In the genomic region with DNA sequence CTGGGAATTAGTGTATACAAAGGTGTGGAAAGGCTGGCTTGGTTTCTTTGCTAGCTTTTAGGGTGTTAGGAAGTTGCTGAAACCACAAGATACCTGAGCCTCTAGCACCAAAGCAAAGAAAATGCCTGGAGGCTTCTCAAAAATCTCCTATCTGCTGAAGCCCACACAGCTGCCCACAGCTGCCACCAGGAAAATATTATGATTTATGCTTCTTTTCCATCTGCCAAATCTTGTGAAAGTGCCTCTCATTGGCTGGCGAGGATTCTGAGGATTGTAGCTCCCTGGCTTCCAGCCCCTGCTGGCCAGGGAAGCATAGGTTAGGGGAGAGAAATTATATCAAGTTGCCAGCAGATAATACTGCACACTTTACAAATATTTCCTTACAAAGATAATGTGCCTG, we compare ENCODE assay signal across 1 cellular context.
TF ChIP-seq lines count a peak whose summit lies in the region.

No MANE protein-coding gene starts in this region.

TF ChIP-seq in GM23338, 12 proteins besides CTCF, POLR2A, EP300 and RAD21 (continued from another document):
- TF ChIP-seq, protein P1, sequence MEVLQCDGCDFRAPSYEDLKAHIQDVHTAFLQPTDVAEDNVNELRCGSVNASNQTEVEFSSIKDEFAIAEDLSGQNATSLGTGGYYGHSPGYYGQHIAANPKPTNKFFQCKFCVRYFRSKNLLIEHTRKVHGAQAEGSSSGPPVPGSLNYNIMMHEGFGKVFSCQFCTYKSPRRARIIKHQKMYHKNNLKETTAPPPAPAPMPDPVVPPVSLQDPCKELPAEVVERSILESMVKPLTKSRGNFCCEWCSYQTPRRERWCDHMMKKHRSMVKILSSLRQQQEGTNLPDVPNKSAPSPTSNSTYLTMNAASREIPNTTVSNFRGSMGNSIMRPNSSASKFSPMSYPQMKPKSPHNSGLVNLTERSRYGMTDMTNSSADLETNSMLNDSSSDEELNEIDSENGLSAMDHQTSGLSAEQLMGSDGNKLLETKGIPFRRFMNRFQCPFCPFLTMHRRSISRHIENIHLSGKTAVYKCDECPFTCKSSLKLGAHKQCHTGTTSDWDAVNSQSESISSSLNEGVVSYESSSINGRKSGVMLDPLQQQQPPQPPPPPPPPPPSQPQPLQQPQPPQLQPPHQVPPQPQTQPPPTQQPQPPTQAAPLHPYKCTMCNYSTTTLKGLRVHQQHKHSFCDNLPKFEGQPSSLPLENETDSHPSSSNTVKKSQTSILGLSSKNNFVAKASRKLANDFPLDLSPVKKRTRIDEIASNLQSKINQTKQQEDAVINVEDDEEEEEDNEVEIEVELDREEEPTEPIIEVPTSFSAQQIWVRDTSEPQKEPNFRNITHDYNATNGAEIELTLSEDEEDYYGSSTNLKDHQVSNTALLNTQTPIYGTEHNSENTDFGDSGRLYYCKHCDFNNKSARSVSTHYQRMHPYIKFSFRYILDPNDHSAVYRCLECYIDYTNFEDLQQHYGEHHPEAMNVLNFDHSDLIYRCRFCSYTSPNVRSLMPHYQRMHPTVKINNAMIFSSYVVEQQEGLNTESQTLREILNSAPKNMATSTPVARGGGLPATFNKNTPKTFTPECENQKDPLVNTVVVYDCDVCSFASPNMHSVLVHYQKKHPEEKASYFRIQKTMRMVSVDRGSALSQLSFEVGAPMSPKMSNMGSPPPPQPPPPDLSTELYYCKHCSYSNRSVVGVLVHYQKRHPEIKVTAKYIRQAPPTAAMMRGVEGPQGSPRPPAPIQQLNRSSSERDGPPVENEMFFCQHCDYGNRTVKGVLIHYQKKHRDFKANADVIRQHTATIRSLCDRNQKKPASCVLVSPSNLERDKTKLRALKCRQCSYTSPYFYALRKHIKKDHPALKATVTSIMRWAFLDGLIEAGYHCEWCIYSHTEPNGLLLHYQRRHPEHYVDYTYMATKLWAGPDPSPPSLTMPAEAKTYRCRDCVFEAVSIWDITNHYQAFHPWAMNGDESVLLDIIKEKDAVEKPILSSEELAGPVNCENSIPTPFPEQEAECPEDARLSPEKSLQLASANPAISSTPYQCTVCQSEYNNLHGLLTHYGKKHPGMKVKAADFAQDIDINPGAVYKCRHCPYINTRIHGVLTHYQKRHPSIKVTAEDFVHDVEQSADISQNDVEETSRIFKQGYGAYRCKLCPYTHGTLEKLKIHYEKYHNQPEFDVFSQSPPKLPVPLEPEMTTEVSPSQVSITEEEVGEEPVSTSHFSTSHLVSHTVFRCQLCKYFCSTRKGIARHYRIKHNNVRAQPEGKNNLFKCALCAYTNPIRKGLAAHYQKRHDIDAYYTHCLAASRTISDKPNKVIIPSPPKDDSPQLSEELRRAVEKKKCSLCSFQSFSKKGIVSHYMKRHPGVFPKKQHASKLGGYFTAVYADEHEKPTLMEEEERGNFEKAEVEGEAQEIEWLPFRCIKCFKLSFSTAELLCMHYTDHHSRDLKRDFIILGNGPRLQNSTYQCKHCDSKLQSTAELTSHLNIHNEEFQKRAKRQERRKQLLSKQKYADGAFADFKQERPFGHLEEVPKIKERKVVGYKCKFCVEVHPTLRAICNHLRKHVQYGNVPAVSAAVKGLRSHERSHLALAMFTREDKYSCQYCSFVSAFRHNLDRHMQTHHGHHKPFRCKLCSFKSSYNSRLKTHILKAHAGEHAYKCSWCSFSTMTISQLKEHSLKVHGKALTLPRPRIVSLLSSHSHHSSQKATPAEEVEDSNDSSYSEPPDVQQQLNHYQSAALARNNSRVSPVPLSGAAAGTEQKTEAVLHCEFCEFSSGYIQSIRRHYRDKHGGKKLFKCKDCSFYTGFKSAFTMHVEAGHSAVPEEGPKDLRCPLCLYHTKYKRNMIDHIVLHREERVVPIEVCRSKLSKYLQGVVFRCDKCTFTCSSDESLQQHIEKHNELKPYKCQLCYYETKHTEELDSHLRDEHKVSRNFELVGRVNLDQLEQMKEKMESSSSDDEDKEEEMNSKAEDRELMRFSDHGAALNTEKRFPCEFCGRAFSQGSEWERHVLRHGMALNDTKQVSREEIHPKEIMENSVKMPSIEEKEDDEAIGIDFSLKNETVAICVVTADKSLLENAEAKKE (CRISPR knock-in tag; IDR thresholded peaks at IDR 0.05): no peak
- TF ChIP-seq ZNF331 (CRISPR knock-in tag; IDR thresholded peaks at IDR 0.05; ENCODE audit: low read depth): no peak
- no peak for TF ChIP-seq JUNB (IDR thresholded peaks at IDR 0.05; ENCODE audit: unreplicated experiment)
- TF ChIP-seq STAT1 (IDR thresholded peaks at IDR 0.05; ENCODE audit: unreplicated experiment): no peak
- no peak for TF ChIP-seq CREB1 (CRISPR knock-in tag; IDR thresholded peaks at IDR 0.05; ENCODE audit: low read depth)
- TF ChIP-seq NANOG (IDR thresholded peaks at IDR 0.05; ENCODE audit: borderline replicate concordance): no peak
